In genomic region chr2:199467462-199467822, GRCh38 we compare ENCODE assay signal across 13 cellular contexts. TPM values are rescaled to one million over a fixed set of nuclear protein-coding genes. Genes with fewer than 3 reads are reported as not detected.
A peak's percentile ranks its signal among the peaks of the same experiment; 100 is the strongest.
DNase-seq lines count a peak whose midpoint lies in the region; TF ChIP-seq lines count a peak whose summit lies in the region.
"Had no signal": no experiment of that assay in that cellular context is flagged by ENCODE, and none has a peak within 500 bp of the region (broad histone marks: within the 10 kb centered on the region; RNA-seq: fewer than 3 reads in every experiment).

No MANE protein-coding gene starts in this region.

- H3K27ac Mint-ChIP-seq in endodermal cell = no peak overlapping the region

- no peak for TF ChIP-seq EP300 in transverse colon (IDR thresholded peaks at IDR 0.05; ENCODE audit: low read depth)

- DNase-seq in endodermal cell (peak; percentile 71), left kidney (ENCODE audit: low read depth, low spot score) (peak; percentile 13), transverse colon (no peak), NCI-H1048 (lab: John Stamatoyannopoulos, UW) (no peak), epidermal melanocyte (ENCODE audit: insufficient read length, low spot score) (no peak)
- no peak for DNase-seq in activated effector memory CD4-positive, alpha-beta T cell treated with anti-CD3 and anti-CD28 coated beads, Interleukin-2, amount 50 U/mL, for 16 hours
- DNase-seq: EL, NCI-H1436 treated with DMSO at 0.1 percent for 48 hours, NCI-H2029 treated with DMSO at 0.1 percent for 48 hours, NCI-H510A treated with DMSO at 0.1 percent for 48 hours had no signal

- H3K36me3 Mint-ChIP-seq in endodermal cell (ENCODE audit: low read depth) = no peaks in the 10 kb centered on the region

- peak overlapping the region; percentile 31 for H3K4me3 Mint-ChIP-seq in endodermal cell

- no peak for TF ChIP-seq POLR2A in transverse colon (IDR thresholded peaks at IDR 0.05)

- in situ Hi-C loops in transverse colon (cut with MboI; ENCODE audit: low pct_ligation_motif_present in 1 of 4, low pct_unique_long_range_greater_than_20kb in 1 of 4, low sequenced_read_pairs in 3 of 4) = no loop called here

- H3K27me3 ChIP-seq in HUES6 (ENCODE audit: control insufficient read depth, insufficient read depth, low read length) (peaks cover 99% of the 10 kb centered on the region), endodermal cell (ENCODE audit: control insufficient read depth, insufficient read depth, low read length, poor library complexity, severe bottlenecking) (peaks cover 100% of the 10 kb centered on the region), transverse colon (peaks cover 100% of the 10 kb centered on the region)

- peaks cover 49% of the 10 kb centered on the region for H3K4me1 ChIP-seq in HUES6 (ENCODE audit: control insufficient read depth, insufficient read depth, low read length)
- peaks cover 16% of the 10 kb centered on the region for H3K4me1 ChIP-seq in endodermal cell (ENCODE audit: control insufficient read depth, insufficient read depth, low read length)
- H3K4me1 ChIP-seq in transverse colon = peaks cover 6 to 61% (median 37%) of the 10 kb centered on the region in 4 donors

- intact Hi-C loops in transverse colon (cut with DNase I; ENCODE audit: low total_unique reads) = no loop called here

- H3K9ac ChIP-seq in HUES6 (ENCODE audit: low read length) (no peak overlapping the region), endodermal cell (ENCODE audit: extremely low read depth, low read length, poor library complexity, severe bottlenecking) (no peak overlapping the region)
- H3K9ac ChIP-seq: KMS-11 had no signal

- H3K4me1 Mint-ChIP-seq in endodermal cell = peaks cover 28% of the 10 kb centered on the region

- no peaks in the 10 kb centered on the region for H3K9me3 ChIP-seq in HUES6 (ENCODE audit: control insufficient read depth, insufficient read depth, low read depth, low read length)
- H3K9me3 ChIP-seq in endodermal cell (ENCODE audit: control insufficient read depth, low read length) = no peaks in the 10 kb centered on the region
- no peaks in the 10 kb centered on the region for H3K9me3 ChIP-seq in transverse colon
- H3K9me3 ChIP-seq: SJSA1 had no signal

- TF ChIP-seq CTCF in endodermal cell (conservative IDR thresholded peaks at IDR 0.05) = no peak
- no peak for TF ChIP-seq CTCF in transverse colon (IDR thresholded peaks at IDR 0.05)

- H3K4me3 ChIP-seq in HUES6 (ENCODE audit: low read depth, low read length) (peak overlapping the region; percentile 44), endodermal cell (ENCODE audit: low read length) (no peak overlapping the region), transverse colon (peak overlapping the region in 1 of 4 donors; percentile 98)
- H3K4me3 ChIP-seq: SJSA1 had no signal

- H3K9me3 Mint-ChIP-seq in endodermal cell = no peaks in the 10 kb centered on the region

- H3K27me3 Mint-ChIP-seq in endodermal cell (ENCODE audit: insufficient read depth) = peaks cover 98% of the 10 kb centered on the region

- 0 to 11% methylated on average over 2 to 7 of the region's 7 CpGs for WGBS in endodermal cell (ENCODE audit: insufficient coverage in 1 of 2, insufficient read length in 1 of 2), 2 experiments
- WGBS in transverse colon (ENCODE audit: low coverage in 1 of 2), 2 donors = 15 to 18% methylated on average over 2 to 7 of the region's 7 CpGs

- H3K27ac ChIP-seq in HUES6 (ENCODE audit: low read depth, low read length) (no peak overlapping the region), endodermal cell (ENCODE audit: low read depth, low read length) (no peak overlapping the region), transverse colon (peak overlapping the region; percentile 83 to 90 (median 87))
- H3K27ac ChIP-seq: KMS-11, SJSA1 had no signal

- H3K36me3 ChIP-seq in HUES6 (ENCODE audit: control insufficient read depth, insufficient read depth, low read length) (no peaks in the 10 kb centered on the region), endodermal cell (ENCODE audit: control insufficient read depth, insufficient read depth, low read length) (no peaks in the 10 kb centered on the region), transverse colon (no peaks in the 10 kb centered on the region)
- H3K36me3 ChIP-seq: SJSA1 had no signal

RNA-seq across cellular contexts. Expression of gene SATB2, which starts 9.7 kb away (rescaled TPM):
- 1 to 10 TPM; 2.4 to 3.0 TPM for total RNA-seq in endodermal cell
- polyA plus RNA-seq in endodermal cell (2013, experiment 1 of 2) = 5.4 TPM
- 5.7 TPM for polyA plus RNA-seq in endodermal cell (2013, experiment 2 of 2)
- 100 to 1,000 TPM; 289 to 316 (median 293) TPM for total RNA-seq in transverse colon

Comparison
In these comparisons a context has a peak if more than half of its experiments do, and no peak if none do; other contexts are left out.
1. H3K27ac ChIP-seq: peak in transverse colon (4 of 4); none in HUES6 (single experiment) and endodermal cell (single experiment).
2. DNase-seq: peak in endodermal cell (single experiment) and left kidney (single experiment); none in transverse colon (single experiment), activated effector memory CD4-positive, alpha-beta T cell treated with anti-CD3 and anti-CD28 coated beads, Interleukin-2, amount 50 U/mL, for 16 hours (single experiment), NCI-H1048 (single experiment) and epidermal melanocyte (single experiment).
3. RNA of gene SATB2, which starts 9.7 kb away (total RNA-seq): 289 to 316 TPM in transverse colon; 2.4 to 3.0 TPM in endodermal cell; every median in the first group is over 10 times any median in the second.